8 cellular contexts compared by ENCODE assay signal in genomic region chr14:31229638-31230229, GRCh38. TPM values are rescaled to one million over a fixed set of nuclear protein-coding genes. Genes with fewer than 3 reads are reported as not detected.
A peak's percentile ranks its signal among the peaks of the same experiment; 100 is the strongest.
DNase-seq lines count a peak whose midpoint lies in the region; ATAC-seq and TF ChIP-seq lines count a peak whose summit lies in the region.

No MANE protein-coding gene starts in this region.

- no peaks in the 10 kb centered on the region for H3K4me1 ChIP-seq in parathyroid adenoma

- peaks cover 9% of the 10 kb centered on the region for H3K4me1 Mint-ChIP-seq in HFFc6 (ENCODE audit: low read depth)

- H3K27ac Mint-ChIP-seq in HFFc6: peak overlapping the region; percentile 62

- H3K9me3 ChIP-seq in parathyroid adenoma (ENCODE audit: control insufficient read depth, low read length): no peaks in the 10 kb centered on the region

- in situ Hi-C loops in ACHN (cut with HindIII; ENCODE audit: low pct_ligation_motif_present, low pct_unique_long_range_greater_than_20kb, low sequenced_read_pairs): no loop called here

- DNase-seq in ACHN (peak; percentile 90), HFFc6 (peak; percentile 88), SKM-1 (lab: John Stamatoyannopoulos, UW; ENCODE audit: unreplicated experiment) (peak; percentile 57), foreskin fibroblast (peak; percentile 94 to 96), DMS79 (lab: John Stamatoyannopoulos, UW) (no peak)
- DNase-seq in stimulated activated naive CD4-positive, alpha-beta T cell (lab: John Stamatoyannopoulos, UW): no peak

- H3K4me3 ChIP-seq in foreskin fibroblast (ENCODE audit: low read depth in 1 of 2, low read length in 2 of 2) (peak overlapping the region; percentile 31 to 34), parathyroid adenoma (ENCODE audit: low read depth, low read length) (peak overlapping the region; percentile 4)

- TF ChIP-seq CTCF in HFFc6 (IDR thresholded peaks at IDR 0.05): no peak
- no peak for TF ChIP-seq CTCF in foreskin fibroblast (IDR thresholded peaks at IDR 0.05; ENCODE audit: low read depth, low read length)
- TF ChIP-seq CTCF in parathyroid adenoma (IDR thresholded peaks at IDR 0.05): no peak

- peak overlapping the region; percentile 80 for H3K4me3 Mint-ChIP-seq in HFFc6

- no peak for ATAC-seq in GM21390 (IDR thresholded peaks at IDR 0.05; ENCODE audit: unreplicated experiment)

- no peaks in the 10 kb centered on the region for H3K27me3 Mint-ChIP-seq in HFFc6 (ENCODE audit: insufficient read depth)

- H3K27me3 ChIP-seq in parathyroid adenoma (ENCODE audit: control insufficient read depth, insufficient read depth, low read length): no peaks in the 10 kb centered on the region

- no peaks in the 10 kb centered on the region for H3K36me3 ChIP-seq in parathyroid adenoma (ENCODE audit: control insufficient read depth, insufficient read depth, low read length)

- no peak overlapping the region for H3K4me2 ChIP-seq in parathyroid adenoma (ENCODE audit: low read length)

- H2AFZ ChIP-seq in parathyroid adenoma: no peak overlapping the region

- H3K79me2 ChIP-seq in parathyroid adenoma: no peaks in the 10 kb centered on the region

- H3K36me3 Mint-ChIP-seq in HFFc6 (ENCODE audit: low read depth): no peaks in the 10 kb centered on the region

- H3K27ac ChIP-seq in parathyroid adenoma: no peak overlapping the region

- H3K9me3 Mint-ChIP-seq in HFFc6: no peaks in the 10 kb centered on the region

- no peak overlapping the region for H3K9ac ChIP-seq in parathyroid adenoma

RNA-seq across cellular contexts. Expression of gene HECTD1, which starts 22.1 kb away (rescaled TPM):
- 100 to 1,000 TPM; 125 to 153 (median 145) TPM for total RNA-seq in HFFc6 (2021; fragmentation: NEBNext Ultra II Directional; extraction: Animal tissue kit (Norgen Biotek cat#: 25700))

Comparison
In these comparisons a context has a peak if more than half of its experiments do, and no peak if none do; other contexts are left out.
1. DNase-seq: peak in ACHN (single experiment), HFFc6 (single experiment), SKM-1 (single experiment) and foreskin fibroblast (2 of 2); none in DMS79 (single experiment) and stimulated activated naive CD4-positive, alpha-beta T cell (0 of 6).